8 cellular contexts compared by ENCODE assay signal in genomic region chr1:205632374-205633169, GRCh38. TPM values are rescaled to one million over a fixed set of nuclear protein-coding genes. Genes with fewer than 3 reads are reported as not detected.
A peak's percentile ranks its signal among the peaks of the same experiment; 100 is the strongest.
DNase-seq lines count a peak whose midpoint lies in the region; ATAC-seq and TF ChIP-seq lines count a peak whose summit lies in the region.

No MANE protein-coding gene starts in this region.

- WGBS in mesodermal cell (ENCODE audit: insufficient coverage in 2 of 2), 2 experiments: 35 to 50% methylated on average over 2 to 3 of the region's 12 CpGs

- peak overlapping the region; percentile 69 to 82 for H3K4me3 ChIP-seq in right atrium auricular region
- peak overlapping the region; percentile 58 to 96 (median 75) for H3K4me3 ChIP-seq in breast epithelium
- peak overlapping the region; percentile 72 for H3K4me3 ChIP-seq in mesodermal cell (ENCODE audit: extremely low read depth, insufficient read depth, low read length, poor library complexity, severe bottlenecking)

- H3K36me3 ChIP-seq in right atrium auricular region (no peaks in the 10 kb centered on the region), breast epithelium (no peaks in the 10 kb centered on the region), mesodermal cell (ENCODE audit: control insufficient read depth, insufficient read depth, low read length) (peaks cover 14% of the 10 kb centered on the region)

- peaks cover 0 to 34% of the 10 kb centered on the region in 2 donors for H3K4me1 ChIP-seq in right atrium auricular region
- peaks cover 0 to 7% of the 10 kb centered on the region in 2 donors for H3K4me1 ChIP-seq in breast epithelium
- peaks cover 4% of the 10 kb centered on the region for H3K4me1 ChIP-seq in mesodermal cell (ENCODE audit: control insufficient read depth, insufficient read depth, low read length, poor library complexity, severe bottlenecking)

- no peak for TF ChIP-seq POLR2A in breast epithelium (IDR thresholded peaks at IDR 0.05)

- no peak for ATAC-seq in Right ventricle myocardium inferior
- ATAC-seq in GM21423 (IDR thresholded peaks at IDR 0.05; ENCODE audit: unreplicated experiment): no peak

- H3K9me3 ChIP-seq in right atrium auricular region (no peaks in the 10 kb centered on the region), breast epithelium (no peaks in the 10 kb centered on the region), mesodermal cell (ENCODE audit: control insufficient read depth, low read length) (no peaks in the 10 kb centered on the region)

- H3K27ac ChIP-seq in right atrium auricular region: peak overlapping the region; percentile 91 to 92
- H3K27ac ChIP-seq in breast epithelium: peak overlapping the region; percentile 96 to 100
- peak overlapping the region; percentile 97 for H3K27ac ChIP-seq in mesodermal cell (ENCODE audit: low read depth, low read length, severe bottlenecking)

- H3K27me3 ChIP-seq in right atrium auricular region (no peaks in the 10 kb centered on the region), breast epithelium (no peaks in the 10 kb centered on the region)

- intact Hi-C loops in Right ventricle myocardium inferior (cut with DNase I) (loop anchor here (1.0 to 5.0 kb wide), 3 partner anchors 40 to 145 kb away; no protein-coding TSS in a partner anchor), breast epithelium (cut with DNase I; ENCODE audit: low total_unique reads) (no loop called here)

- no peak for DNase-seq in right atrium auricular region (ENCODE audit: low spot score)
- DNase-seq in Right ventricle myocardium inferior (ENCODE audit: missing footprints): no peak
- no peak for DNase-seq in breast epithelium (ENCODE audit: low spot score in 2 of 2)
- DNase-seq in LoVo (ENCODE audit: low spot score): no peak
- no peak for DNase-seq in AG08395 (ENCODE audit: low spot score)
- DNase-seq in medulla oblongata (ENCODE audit: extremely low spot score): no peak

- no peak for TF ChIP-seq CTCF in right atrium auricular region (IDR thresholded peaks at IDR 0.05)
- TF ChIP-seq CTCF in breast epithelium (IDR thresholded peaks at IDR 0.05): no peak

RNA-seq across cellular contexts. Expression of gene ELK4, which starts 0.8 kb away (rescaled TPM):
- total RNA-seq in right atrium auricular region: 10 to 100 TPM; 18.8 to 19.1 TPM
- 35.5 TPM for total RNA-seq in Right ventricle myocardium inferior
- total RNA-seq in breast epithelium: 10 to 100 TPM; 22.6 to 32.5 (median 26.5) TPM
- 8.9 TPM for polyA plus RNA-seq in mesodermal cell (2013, experiment 1 of 2)
- polyA plus RNA-seq in mesodermal cell (2013, experiment 2 of 2): 8.5 TPM

RNA-seq across cellular contexts. Expression of gene SLC45A3, which starts 47.7 kb away (rescaled TPM):
- total RNA-seq in right atrium auricular region (1 to 10 TPM; 2.6 to 2.7 TPM), Right ventricle myocardium inferior (6.5 TPM), breast epithelium (1 to 10 TPM; 1.3 to 2.9 (median 1.6) TPM)
- polyA plus RNA-seq in mesodermal cell (2013, experiment 1 of 2): 6.6 TPM
- 7.6 TPM for polyA plus RNA-seq in mesodermal cell (2013, experiment 2 of 2)
